Comparison of ENCODE assay signal across 8 cellular contexts in genomic region chr3:172106989-172107388, GRCh38.
DNase-seq lines count a peak whose midpoint lies in the region; ATAC-seq and TF ChIP-seq lines count a peak whose summit lies in the region.

No MANE protein-coding gene starts in this region.

- peak; percentile 51 for ATAC-seq in GM21367 (IDR thresholded peaks at IDR 0.05; ENCODE audit: unreplicated experiment)
- ATAC-seq in HG03575 (IDR thresholded peaks at IDR 0.05; ENCODE audit: extremely low read depth, insufficient number of reproducible peaks, low FRiP score, unreplicated experiment) = peak; percentile 15

- TF ChIP-seq POLR2A in erythroblast (IDR thresholded peaks at IDR 0.05; ENCODE audit: low read length) = no peak

- DNase-seq in AML-193 (lab: John Stamatoyannopoulos, UW) (peak; percentile 96 to 97), erythroblast (lab: John Stamatoyannopoulos, UW) (peak; percentile 48 to 77), HCEC 1CT (no peak), epidermal melanocyte (ENCODE audit: insufficient read length, low spot score) (no peak)
- peak; percentile 17 to 37 for DNase-seq in activated CD4-positive, alpha-beta T cell treated with anti-CD3 and anti-CD28 coated beads for 24 hours (ENCODE audit: low read depth in 2 of 2)
- DNase-seq in stimulated activated CD4-positive, alpha-beta T cell treated with anti-CD3 and anti-CD28 coated beads, Interleukin-12 subunit alpha, Interleukin-12 subunit beta, amount 100 ng/mL, for 48 hours (ENCODE audit: low read depth in 2 of 3, low spot score in 1 of 3) = peak; percentile 36 to 45 (median 41)

Comparison
In these comparisons a context has a peak if more than half of its experiments do, and no peak if none do; other contexts are left out.
1. DNase-seq: peak in AML-193 (2 of 2), activated CD4-positive, alpha-beta T cell treated with anti-CD3 and anti-CD28 coated beads for 24 hours (2 of 2), erythroblast (2 of 2) and stimulated activated CD4-positive, alpha-beta T cell treated with anti-CD3 and anti-CD28 coated beads, Interleukin-12 subunit alpha, Interleukin-12 subunit beta, amount 100 ng/mL, for 48 hours (3 of 3); none in HCEC 1CT (single experiment) and epidermal melanocyte (single experiment).